ENCODE assay signal across 19 cellular contexts in genomic region chr20:40254023-40254772, GRCh38.
A peak's percentile ranks its signal among the peaks of the same experiment; 100 is the strongest.
DNase-seq lines count a peak whose midpoint lies in the region; ATAC-seq and TF ChIP-seq lines count a peak whose summit lies in the region.
"Had no signal": no experiment of that assay in that cellular context is flagged by ENCODE, and none has a peak within 500 bp of the region (broad histone marks: within the 10 kb centered on the region; RNA-seq: fewer than 3 reads in every experiment).

No MANE protein-coding gene starts in this region.

- ATAC-seq in heart right ventricle (peak in 5 of 8 donors; percentile 16 to 31 (median 18)), Right ventricle myocardium inferior (no peak), lower lobe of right lung (no peak)

- DNase-seq in heart right ventricle: peak in 1 of 2 donors; percentile 34
- no peak for DNase-seq in Right ventricle myocardium inferior (ENCODE audit: missing footprints)
- DNase-seq in adrenal gland: peak in 4 of 7 donors; percentile 16 to 40 (median 24)
- DNase-seq in fibroblast of villous mesenchyme (ENCODE audit: low read depth): peak; percentile 56
- DNase-seq in NOMO-1 treated with DMSO at 0.1 percent for 48 hours (lab: John Stamatoyannopoulos, UW; ENCODE audit: unreplicated experiment): no peak
- no peak for DNase-seq in coronary artery (ENCODE audit: low spot score)
- DNase-seq in lower lobe of right lung: no peak
- DNase-seq: Caco-2; CD4-positive, alpha-beta T cell; GDM1; Kasumi-1; MG63; NCI-H1048; NCI-H1436; NCI-H1930; NCI-H2171; NCI-H446 treated with DMSO at 0.1 percent for 48 hours; SIG-M5 had no signal

- H3K4me3 ChIP-seq in heart right ventricle (no peak overlapping the region), adrenal gland (no peak overlapping the region), fibroblast of villous mesenchyme (ENCODE audit: low read depth, low read length) (no peak overlapping the region), coronary artery (no peak overlapping the region), lower lobe of right lung (no peak overlapping the region)
- H3K4me3 ChIP-seq: HAP-1, MG63 had no signal

- intact Hi-C loops in heart right ventricle (cut with DNase I) (loop anchor here in 3 of 10 donors (5.0 to 10.0 kb wide), 2 partner anchors 367 to 369 kb away; no protein-coding TSS in a partner anchor), Right ventricle myocardium inferior (cut with DNase I) (loop anchor here (10.0 kb wide), 1 partner anchor 89 kb away; no protein-coding TSS in a partner anchor), adrenal gland (cut with DNase I) (loop anchor here in 1 of 2 donors (5.0 kb wide), 1 partner anchor 367 kb away; no protein-coding TSS in a partner anchor), lower lobe of right lung (cut with DNase I) (no loop called here)

- 58 to 74% methylated on average over 6 of the region's 6 CpGs for WGBS in heart right ventricle, 2 donors
- 61 to 82% (median 72%) methylated on average over 6 of the region's 6 CpGs for WGBS in adrenal gland, 4 donors

- peaks cover 0 to 11% (median 0%) of the 10 kb centered on the region in 11 donors for H3K9me3 ChIP-seq in heart right ventricle
- no peaks in the 10 kb centered on the region for H3K9me3 ChIP-seq in adrenal gland (replicated peaks in 1 of 3)
- H3K9me3 ChIP-seq in lower lobe of right lung: no peaks in the 10 kb centered on the region
- H3K9me3 ChIP-seq: Caco-2, HAP-1, MG63 had no signal

- no peak for TF ChIP-seq CTCF in heart right ventricle (IDR thresholded peaks at IDR 0.05)
- no peak for TF ChIP-seq CTCF in adrenal gland (IDR thresholded peaks at IDR 0.05)
- TF ChIP-seq CTCF in fibroblast of villous mesenchyme (IDR thresholded peaks at IDR 0.05; ENCODE audit: insufficient read depth, low read depth, low read length): no peak
- TF ChIP-seq CTCF in coronary artery (IDR thresholded peaks at IDR 0.05): no peak
- TF ChIP-seq CTCF in lower lobe of right lung (IDR thresholded peaks at IDR 0.05): no peak

- TF ChIP-seq POLR2A in adrenal gland (IDR thresholded peaks at IDR 0.05): no peak

- H3K27ac ChIP-seq in heart right ventricle (no peak overlapping the region), adrenal gland (no peak overlapping the region), coronary artery (no peak overlapping the region), lower lobe of right lung (no peak overlapping the region)

- H3K4me1 ChIP-seq in heart right ventricle (peaks cover 0 to 6% (median 0%) of the 10 kb centered on the region in 9 donors), adrenal gland (replicated peaks in 1 of 2) (no peaks in the 10 kb centered on the region), lower lobe of right lung (no peaks in the 10 kb centered on the region)
- H3K4me1 ChIP-seq: Caco-2, HAP-1 had no signal

- H3K27me3 ChIP-seq in heart right ventricle (peaks cover 0 to 6% (median 0%) of the 10 kb centered on the region in 7 donors), adrenal gland (no peaks in the 10 kb centered on the region), lower lobe of right lung (ENCODE audit: low read depth) (no peaks in the 10 kb centered on the region)

- H3K36me3 ChIP-seq in heart right ventricle (no peaks in the 10 kb centered on the region), adrenal gland (replicated peaks in 1 of 2) (no peaks in the 10 kb centered on the region), lower lobe of right lung (no peaks in the 10 kb centered on the region)
- H3K36me3 ChIP-seq: HAP-1, MG63 had no signal

Comparison
In these comparisons a context has a peak if more than half of its experiments do, and no peak if none do; other contexts are left out.
1. ATAC-seq: peak in heart right ventricle (5 of 8); none in Right ventricle myocardium inferior (single experiment) and lower lobe of right lung (0 of 2).
2. DNase-seq: peak in adrenal gland (4 of 7) and fibroblast of villous mesenchyme (single experiment); none in Right ventricle myocardium inferior (single experiment), NOMO-1 treated with DMSO at 0.1 percent for 48 hours (single experiment), coronary artery (single experiment) and lower lobe of right lung (single experiment).